Comparison of ENCODE assay signal across 1 cellular context in genomic region chr2:28134857-28135256, GRCh38.
TF ChIP-seq lines count a peak whose summit lies in the region.

No MANE protein-coding gene starts in this region.

TF ChIP-seq in HepG2, 621 proteins besides CTCF, POLR2A, EP300 and RAD21 (continued from another document):
- no peak for TF ChIP-seq THAP8 (CRISPR knock-in tag; IDR thresholded peaks at IDR 0.05; ENCODE audit: borderline replicate concordance)
- TF ChIP-seq TCF7 (IDR thresholded peaks at IDR 0.05; ENCODE audit: low read depth), result no peak
- TF ChIP-seq CBX5 (CRISPR knock-in tag; IDR thresholded peaks at IDR 0.05; ENCODE audit: borderline replicate concordance), result no peak
- TF ChIP-seq GMEB1 (CRISPR knock-in tag; IDR thresholded peaks at IDR 0.05; ENCODE audit: borderline replicate concordance), result no peak
- TF ChIP-seq ZNF724P (CRISPR knock-in tag; IDR thresholded peaks at IDR 0.05; ENCODE audit: borderline replicate concordance), result no peak
- TF ChIP-seq REST (IDR thresholded peaks at IDR 0.05; ENCODE audit: borderline replicate concordance in 1 of 2, low read depth in 1 of 2, low read length in 2 of 2), result no peak
- no peak for TF ChIP-seq RFXAP (CRISPR knock-in tag; IDR thresholded peaks at IDR 0.05; ENCODE audit: borderline replicate concordance)
- TF ChIP-seq MAZ (IDR thresholded peaks at IDR 0.05; ENCODE audit: borderline replicate concordance, low read depth, low read length), result no peak
- TF ChIP-seq MAZ (CRISPR knock-in tag; IDR thresholded peaks at IDR 0.05; ENCODE audit: low read depth), result no peak
- no peak for TF ChIP-seq SMAD9 (CRISPR knock-in tag; IDR thresholded peaks at IDR 0.05)
- TF ChIP-seq SIN3B (IDR thresholded peaks at IDR 0.05; ENCODE audit: low read length), result no peak
- TF ChIP-seq PAWR (CRISPR knock-in tag; IDR thresholded peaks at IDR 0.05; ENCODE audit: borderline replicate concordance), result no peak
